19 cellular contexts compared by ENCODE assay signal in the genomic region with DNA sequence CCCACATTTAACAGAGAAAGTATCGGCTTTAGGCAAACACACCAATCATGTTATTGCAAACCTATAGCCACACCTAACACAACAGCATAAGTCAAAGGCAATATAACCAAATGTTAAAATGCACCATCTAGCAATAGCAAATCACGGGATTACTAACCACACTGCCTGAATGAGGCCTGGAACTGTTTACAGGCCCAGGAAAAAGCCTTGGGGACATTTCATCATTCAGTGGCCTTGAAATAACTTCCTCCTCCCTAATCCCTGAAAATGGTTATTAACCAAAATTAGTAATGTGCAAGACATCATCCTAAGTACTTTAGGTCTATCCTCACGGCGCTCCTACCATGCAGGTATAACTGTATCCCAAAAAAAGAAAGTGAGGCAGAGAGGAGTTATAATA. TPM values are rescaled to one million over a fixed set of nuclear protein-coding genes. Genes with fewer than 3 reads are reported as not detected.
DNase-seq lines count a peak whose midpoint lies in the region; ATAC-seq and TF ChIP-seq lines count a peak whose summit lies in the region.
"Had no signal": no experiment of that assay in that cellular context is flagged by ENCODE, and none has a peak within 500 bp of the region (broad histone marks: within the 10 kb centered on the region; RNA-seq: fewer than 3 reads in every experiment).

No MANE protein-coding gene starts in this region.

- peak overlapping the region; percentile 18 for H3K27ac Mint-ChIP-seq in T-helper 1 cell treated with Interleukin-12 subunit alpha and Interleukin-12 subunit beta and Interleukin-4 antibody, amounts not matched to agents 30 μg/mL and 1 μg/mL, for 36 hours
- H3K27ac Mint-ChIP-seq in immature natural killer cell, result peak overlapping the region; percentile 77 to 99 (median 92)
- H3K27ac Mint-ChIP-seq in stimulated activated effector memory CD8-positive, alpha-beta T cell treated with anti-CD3 and anti-CD28 coated beads, Interleukin-12 subunit alpha, Interleukin-12 subunit beta, amount 100 ng/mL, for 72 hours, result peak overlapping the region; percentile 8
- H3K27ac Mint-ChIP-seq: activated CD4-positive, alpha-beta T cell treated with anti-CD3 and anti-CD28 coated beads, Interleukin-2, amount 10 ng/mL, durations not matched to agents 7 days and 5 days; activated naive CD8-positive, alpha-beta T cell treated with anti-CD3 and anti-CD28 coated beads for 36 hours had no signal

- H3K4me3 Mint-ChIP-seq in T-helper 1 cell treated with Interleukin-12 subunit alpha and Interleukin-12 subunit beta and Interleukin-4 antibody, amounts not matched to agents 30 μg/mL and 1 μg/mL, for 36 hours, result no peak overlapping the region
- H3K4me3 Mint-ChIP-seq in immature natural killer cell, result peak overlapping the region; percentile 93 to 100 (median 99)
- H3K4me3 Mint-ChIP-seq in stimulated activated effector memory CD8-positive, alpha-beta T cell treated with anti-CD3 and anti-CD28 coated beads, Interleukin-12 subunit alpha, Interleukin-12 subunit beta, amount 100 ng/mL, for 72 hours, result peak overlapping the region; percentile 91
- H3K4me3 Mint-ChIP-seq: activated CD4-positive, alpha-beta T cell treated with anti-CD3 and anti-CD28 coated beads, Interleukin-2, amount 10 ng/mL, durations not matched to agents 7 days and 5 days; activated naive CD8-positive, alpha-beta T cell treated with anti-CD3 and anti-CD28 coated beads for 36 hours had no signal

- TF ChIP-seq CTCF in NB4 (IDR thresholded peaks at IDR 0.05; ENCODE audit: low read depth, low read length), result no peak

- TF ChIP-seq POLR2A in NB4 (IDR thresholded peaks at IDR 0.05; ENCODE audit: extremely low read depth, insufficient read length), result no peak

- H3K36me3 Mint-ChIP-seq in T-helper 1 cell treated with Interleukin-12 subunit alpha and Interleukin-12 subunit beta and Interleukin-4 antibody, amounts not matched to agents 30 μg/mL and 1 μg/mL, for 36 hours (ENCODE audit: low read depth), result peaks cover 18% of the 10 kb centered on the region
- H3K36me3 Mint-ChIP-seq in immature natural killer cell, result peaks cover 9 to 13% (median 10%) of the 10 kb centered on the region in 3 donors
- peaks cover 55% of the 10 kb centered on the region for H3K36me3 Mint-ChIP-seq in stimulated activated effector memory CD8-positive, alpha-beta T cell treated with anti-CD3 and anti-CD28 coated beads, Interleukin-12 subunit alpha, Interleukin-12 subunit beta, amount 100 ng/mL, for 72 hours

- DNase-seq in T-helper 1 cell (no peak), NB4 (ENCODE audit: low read depth) (peak; percentile 8), immature natural killer cell (no peak), NCI-H2196 treated with DMSO at 0.1 percent for 48 hours (lab: John Stamatoyannopoulos, UW; ENCODE audit: unreplicated experiment) (no peak), NCI-H128 (lab: John Stamatoyannopoulos, UW; ENCODE audit: unreplicated experiment) (no peak), mucosa of gallbladder (ENCODE audit: low spot score) (no peak)
- no peak for DNase-seq in stimulated activated effector memory CD8-positive, alpha-beta T cell treated with anti-CD3 and anti-CD28 coated beads, Interleukin-12 subunit alpha, Interleukin-12 subunit beta, amount 100 ng/mL, for 72 hours (ENCODE audit: low spot score in 2 of 2)
- DNase-seq: activated CD4-positive, alpha-beta T cell treated with anti-CD3 and anti-CD28 coated beads, Interleukin-2, amount 10 ng/mL, durations not matched to agents 7 days and 5 days; activated naive CD8-positive, alpha-beta T cell treated with anti-CD3 and anti-CD28 coated beads for 36 hours; DMS53; dorsolateral prefrontal cortex; NCI-H187; NCI-H446 treated with DMSO at 0.1 percent for 48 hours; stimulated activated CD4-positive, alpha-beta T cell treated with anti-CD3 and anti-CD28 coated beads, Interleukin-4, amount 100 ng/mL, for 24 hours; SW 1271 had no signal

- H3K27me3 Mint-ChIP-seq in T-helper 1 cell treated with Interleukin-12 subunit alpha and Interleukin-12 subunit beta and Interleukin-4 antibody, amounts not matched to agents 30 μg/mL and 1 μg/mL, for 36 hours (ENCODE audit: low read depth), result no peaks in the 10 kb centered on the region
- H3K27me3 Mint-ChIP-seq in immature natural killer cell (ENCODE audit: low read depth in 3 of 3), result peaks cover 11 to 16% (median 14%) of the 10 kb centered on the region in 3 donors
- H3K27me3 Mint-ChIP-seq: activated CD4-positive, alpha-beta T cell treated with anti-CD3 and anti-CD28 coated beads, Interleukin-2, amount 10 ng/mL, durations not matched to agents 7 days and 5 days; activated naive CD8-positive, alpha-beta T cell treated with anti-CD3 and anti-CD28 coated beads for 36 hours had no signal

- no peak for ATAC-seq in stimulated activated effector memory CD8-positive, alpha-beta T cell treated with anti-CD3 and anti-CD28 coated beads, Interleukin-12 subunit alpha, Interleukin-12 subunit beta, amount 100 ng/mL, for 72 hours

- H3K9me3 Mint-ChIP-seq in T-helper 1 cell treated with Interleukin-12 subunit alpha and Interleukin-12 subunit beta and Interleukin-4 antibody, amounts not matched to agents 30 μg/mL and 1 μg/mL, for 36 hours, result no peaks in the 10 kb centered on the region
- H3K9me3 Mint-ChIP-seq in immature natural killer cell, result no peaks in the 10 kb centered on the region
- no peaks in the 10 kb centered on the region for H3K9me3 Mint-ChIP-seq in stimulated activated effector memory CD8-positive, alpha-beta T cell treated with anti-CD3 and anti-CD28 coated beads, Interleukin-12 subunit alpha, Interleukin-12 subunit beta, amount 100 ng/mL, for 72 hours

- H3K4me1 Mint-ChIP-seq in T-helper 1 cell treated with Interleukin-12 subunit alpha and Interleukin-12 subunit beta and Interleukin-4 antibody, amounts not matched to agents 30 μg/mL and 1 μg/mL, for 36 hours (ENCODE audit: low read depth), result peaks cover 50% of the 10 kb centered on the region
- H3K4me1 Mint-ChIP-seq in immature natural killer cell, result peaks cover 78 to 97% of the 10 kb centered on the region in 2 donors
- peaks cover 77% of the 10 kb centered on the region for H3K4me1 Mint-ChIP-seq in stimulated activated effector memory CD8-positive, alpha-beta T cell treated with anti-CD3 and anti-CD28 coated beads, Interleukin-12 subunit alpha, Interleukin-12 subunit beta, amount 100 ng/mL, for 72 hours

- H3K4me3 ChIP-seq in NB4 (ENCODE audit: low read depth, low read length), result no peak overlapping the region
- H3K4me3 ChIP-seq: BLaER1, skin epidermis had no signal

RNA-seq across cellular contexts. Expression of gene GALC, which starts 2.3 kb away (rescaled TPM):
- polyA plus RNA-seq in immature natural killer cell, result 10 to 100 TPM; 38.7 to 59.5 (median 57.6) TPM
- total RNA-seq in mucosa of gallbladder, result 31.3 TPM
- total RNA-seq: A172 had no signal

RNA-seq across cellular contexts. Expression of gene GPR65, which starts 14.2 kb away (rescaled TPM):
- polyA plus RNA-seq in immature natural killer cell, result 10 to 100 TPM; 55.9 to 84.5 (median 62.2) TPM
- total RNA-seq in mucosa of gallbladder, result 3.0 TPM
- total RNA-seq: A172 had no signal

Comparison
In these comparisons a context has a peak if more than half of its experiments do, and no peak if none do; other contexts are left out.
1. H3K27ac Mint-ChIP-seq: peak in every context shown above with its lines; median percentile 92 in immature natural killer cell; 18 in T-helper 1 cell treated with Interleukin-12 subunit alpha and Interleukin-12 subunit beta and Interleukin-4 antibody, amounts not matched to agents 30 μg/mL and 1 μg/mL, for 36 hours; 8 in stimulated activated effector memory CD8-positive, alpha-beta T cell treated with anti-CD3 and anti-CD28 coated beads, Interleukin-12 subunit alpha, Interleukin-12 subunit beta, amount 100 ng/mL, for 72 hours.